In genomic region chr4:181592221-181592745, GRCh38 we compare ENCODE assay signal across 18 cellular contexts.
"Had no signal": no experiment of that assay in that cellular context is flagged by ENCODE, and none has a peak within 500 bp of the region (broad histone marks: within the 10 kb centered on the region; RNA-seq: fewer than 3 reads in every experiment).

No MANE protein-coding gene starts in this region.

- H3K4me3 ChIP-seq: cardiac muscle cell, esophagus squamous epithelium, heart right ventricle, thoracic aorta had no signal

- ATAC-seq: activated CD8-positive, alpha-beta T cell treated with anti-CD3 and anti-CD28 coated beads, Interleukin-2, amount 10 ng/mL, durations not matched to agents 7 days and 5 days; activated naive CD8-positive, alpha-beta T cell treated with anti-CD3 and anti-CD28 coated beads, Interleukin-2, amount 50 U/mL, for 24 hours; foreskin keratinocyte; heart right ventricle; left lobe of liver; stimulated activated naive CD8-positive, alpha-beta T cell treated with anti-CD3 and anti-CD28 coated beads, Interleukin-15, amount 100 ng/mL, for 72 hours; WTC11 had no signal

- H3K4me1 Mint-ChIP-seq: activated naive CD8-positive, alpha-beta T cell treated with anti-CD3 and anti-CD28 coated beads, Interleukin-2, amount 50 U/mL, for 24 hours; stimulated activated naive CD8-positive, alpha-beta T cell treated with anti-CD3 and anti-CD28 coated beads, Interleukin-15, amount 100 ng/mL, for 72 hours had no signal

- H3K4me3 Mint-ChIP-seq: activated CD8-positive, alpha-beta T cell treated with anti-CD3 and anti-CD28 coated beads, Interleukin-2, amount 10 ng/mL, durations not matched to agents 7 days and 5 days; activated naive CD8-positive, alpha-beta T cell treated with anti-CD3 and anti-CD28 coated beads, Interleukin-2, amount 50 U/mL, for 24 hours; nephron progenitor cell; stimulated activated naive CD8-positive, alpha-beta T cell treated with anti-CD3 and anti-CD28 coated beads, Interleukin-15, amount 100 ng/mL, for 72 hours; WTC11 had no signal

- H3K27ac ChIP-seq: cardiac muscle cell, esophagus squamous epithelium, foreskin keratinocyte, heart right ventricle, parathyroid adenoma, thoracic aorta had no signal

- H2AFZ ChIP-seq: parathyroid adenoma had no signal

- H3K79me2 ChIP-seq: parathyroid adenoma had no signal

- H3K27me3 Mint-ChIP-seq: activated naive CD8-positive, alpha-beta T cell treated with anti-CD3 and anti-CD28 coated beads, Interleukin-2, amount 50 U/mL, for 24 hours; stimulated activated naive CD8-positive, alpha-beta T cell treated with anti-CD3 and anti-CD28 coated beads, Interleukin-15, amount 100 ng/mL, for 72 hours had no signal

- H3K36me3 Mint-ChIP-seq: WTC11 had no signal

- DNase-seq: activated CD4-positive, alpha-beta T cell treated with anti-CD3 and anti-CD28 coated beads for 48 hours; activated CD8-positive, alpha-beta memory T cell treated with anti-CD3 and anti-CD28 coated beads, Interleukin-2, amount 50 U/mL, for 48 hours; activated CD8-positive, alpha-beta T cell treated with anti-CD3 and anti-CD28 coated beads, Interleukin-2, amount 10 ng/mL, durations not matched to agents 7 days and 5 days; activated naive CD4-positive, alpha-beta T cell; activated naive CD8-positive, alpha-beta T cell treated with anti-CD3 and anti-CD28 coated beads, Interleukin-2, amount 50 U/mL, for 24 hours; esophagus squamous epithelium; foreskin keratinocyte; heart right ventricle; islet precursor cell; mammary epithelial cell; nephron progenitor cell; stimulated activated CD4-positive, alpha-beta T cell treated with anti-CD3 and anti-CD28 coated beads, Interleukin-4, amount 100 ng/mL, for 4 hours; stimulated activated naive CD8-positive, alpha-beta T cell treated with anti-CD3 and anti-CD28 coated beads, Interleukin-15, amount 100 ng/mL, for 72 hours had no signal

- H3K9me3 ChIP-seq: esophagus squamous epithelium, thoracic aorta had no signal

- H3K36me3 ChIP-seq: cardiac muscle cell, esophagus squamous epithelium, heart right ventricle, thoracic aorta had no signal

- H3K27ac Mint-ChIP-seq: activated CD8-positive, alpha-beta T cell treated with anti-CD3 and anti-CD28 coated beads, Interleukin-2, amount 10 ng/mL, durations not matched to agents 7 days and 5 days; activated naive CD8-positive, alpha-beta T cell treated with anti-CD3 and anti-CD28 coated beads, Interleukin-2, amount 50 U/mL, for 24 hours; nephron progenitor cell; stimulated activated naive CD8-positive, alpha-beta T cell treated with anti-CD3 and anti-CD28 coated beads, Interleukin-15, amount 100 ng/mL, for 72 hours; WTC11 had no signal

- H3K9ac ChIP-seq: parathyroid adenoma had no signal

- H3K4me1 ChIP-seq: esophagus squamous epithelium, foreskin keratinocyte, heart right ventricle, parathyroid adenoma had no signal

- H3K27me3 ChIP-seq: esophagus squamous epithelium, foreskin keratinocyte, heart right ventricle had no signal
